ENCODE assay signal across 9 cellular contexts in genomic region chr10:110413903-110414562, GRCh38.
A peak's percentile ranks its signal among the peaks of the same experiment; 100 is the strongest.
DNase-seq lines count a peak whose midpoint lies in the region; ATAC-seq lines count a peak whose summit lies in the region.
"Had no signal": no experiment of that assay in that cellular context is flagged by ENCODE, and none has a peak within 500 bp of the region (broad histone marks: within the 10 kb centered on the region; RNA-seq: fewer than 3 reads in every experiment).

No MANE protein-coding gene starts in this region.

- no peaks in the 10 kb centered on the region for H3K27me3 ChIP-seq in skeletal muscle satellite cell (ENCODE audit: control insufficient read depth, insufficient read depth, low read length)

- H3K9ac ChIP-seq in skeletal muscle satellite cell (ENCODE audit: low read depth, low read length): peak overlapping the region; percentile 0

- peaks cover 2% of the 10 kb centered on the region for H3K9me3 ChIP-seq in skeletal muscle satellite cell (replicated peaks; ENCODE audit: low read length)

- H3K4me1 Mint-ChIP-seq in activated CD4-positive, alpha-beta T cell treated with anti-CD3 and anti-CD28 coated beads for 36 hours: peaks cover 71% of the 10 kb centered on the region
- H3K4me1 Mint-ChIP-seq in activated CD4-positive, alpha-beta memory T cell treated with anti-CD3 and anti-CD28 coated beads for 36 hours (ENCODE audit: low read depth): peaks cover 86% of the 10 kb centered on the region

- no peaks in the 10 kb centered on the region for H3K27me3 Mint-ChIP-seq in activated CD4-positive, alpha-beta T cell treated with anti-CD3 and anti-CD28 coated beads for 36 hours
- no peaks in the 10 kb centered on the region for H3K27me3 Mint-ChIP-seq in activated CD4-positive, alpha-beta memory T cell treated with anti-CD3 and anti-CD28 coated beads for 36 hours

- POLR2A ChIA-PET in activated CD4-positive, alpha-beta T cell treated with anti-CD3 and anti-CD28 coated beads for 36 hours (lab: Charles Lee): interaction anchor here (1.0 to 2.8 kb wide), 5 partner anchors 48 to 406 kb away, joined by 3 to 16 read pairs (median 4); partner anchors contain the start of gene ADD3
- POLR2A ChIA-PET in activated CD4-positive, alpha-beta memory T cell treated with anti-CD3 and anti-CD28 coated beads for 36 hours (lab: Charles Lee): interaction anchor here (0.6 to 6.2 kb wide), 12 partner anchors 12 to 120 kb away, joined by 3 to 56 read pairs (median 4); partner anchors contain the start of gene DUSP5

- DNase-seq in activated CD4-positive, alpha-beta T cell treated with anti-CD3 and anti-CD28 coated beads for 36 hours: no peak
- DNase-seq in activated CD4-positive, alpha-beta T cell treated with anti-CD3 and anti-CD28 coated beads, Interleukin-2, amount 50 U/mL, for 4 hours: no peak
- DNase-seq in activated CD4-positive, alpha-beta memory T cell treated with anti-CD3 and anti-CD28 coated beads for 36 hours: no peak
- DNase-seq in RKO (ENCODE audit: low spot score): no peak
- DNase-seq in SW 1271 (lab: John Stamatoyannopoulos, UW): no peak
- no peak for DNase-seq in NCI-H524 (lab: John Stamatoyannopoulos, UW)
- DNase-seq: NCI-H1930 had no signal

- H3K36me3 Mint-ChIP-seq in activated CD4-positive, alpha-beta T cell treated with anti-CD3 and anti-CD28 coated beads for 36 hours (ENCODE audit: low read depth): no peaks in the 10 kb centered on the region
- no peaks in the 10 kb centered on the region for H3K36me3 Mint-ChIP-seq in activated CD4-positive, alpha-beta memory T cell treated with anti-CD3 and anti-CD28 coated beads for 36 hours

- H3K4me1 ChIP-seq in skeletal muscle satellite cell (ENCODE audit: control insufficient read depth, insufficient read depth, low read length): peaks cover 62% of the 10 kb centered on the region

- H3K4me2 ChIP-seq in skeletal muscle satellite cell (ENCODE audit: low read length): no peak overlapping the region

- no peak overlapping the region for H3K4me3 ChIP-seq in skeletal muscle satellite cell (ENCODE audit: low read length)

- intact Hi-C loops in activated CD4-positive, alpha-beta T cell treated with anti-CD3 and anti-CD28 coated beads for 36 hours (cut with DNase I, micrococcal nuclease): loop anchor here (1.0 to 10.0 kb wide), 16 partner anchors 12 to 505 kb away; partner anchors contain the start of genes DUSP5 (in 2 of the 2), BBIP1 (in 1 of the 2), MXI1 (in 1 of the 2) and PDCD4 (in 1 of the 2)
- intact Hi-C loops in activated CD4-positive, alpha-beta memory T cell treated with anti-CD3 and anti-CD28 coated beads for 36 hours (cut with micrococcal nuclease): loop anchor here (1.0 to 10.0 kb wide), 11 partner anchors 12 to 451 kb away; partner anchors contain the start of gene DUSP5

- H3K27ac Mint-ChIP-seq in activated CD4-positive, alpha-beta T cell treated with anti-CD3 and anti-CD28 coated beads for 36 hours: peak overlapping the region; percentile 91
- peak overlapping the region; percentile 91 for H3K27ac Mint-ChIP-seq in activated CD4-positive, alpha-beta memory T cell treated with anti-CD3 and anti-CD28 coated beads for 36 hours

- CTCF ChIA-PET in activated CD4-positive, alpha-beta T cell treated with anti-CD3 and anti-CD28 coated beads for 36 hours (lab: Charles Lee): interaction anchor here (0.7 to 4.4 kb wide), 8 partner anchors 9 to 205 kb away, joined by 3 to 28 read pairs (median 4); no protein-coding TSS in a partner anchor
- CTCF ChIA-PET in activated CD4-positive, alpha-beta memory T cell treated with anti-CD3 and anti-CD28 coated beads for 36 hours (lab: Charles Lee): interaction anchor here (0.8 to 5.9 kb wide), 9 partner anchors 12 to 100 kb away, joined by 3 to 52 read pairs (median 4); no protein-coding TSS in a partner anchor

- no peaks in the 10 kb centered on the region for H3K36me3 ChIP-seq in skeletal muscle satellite cell (ENCODE audit: insufficient read depth, low read length)

- no peaks in the 10 kb centered on the region for H3K9me3 Mint-ChIP-seq in activated CD4-positive, alpha-beta T cell treated with anti-CD3 and anti-CD28 coated beads for 36 hours (ENCODE audit: low read depth)
- no peaks in the 10 kb centered on the region for H3K9me3 Mint-ChIP-seq in activated CD4-positive, alpha-beta memory T cell treated with anti-CD3 and anti-CD28 coated beads for 36 hours

- peak; percentile 28 for ATAC-seq in activated CD4-positive, alpha-beta T cell treated with anti-CD3 and anti-CD28 coated beads for 36 hours
- peak; percentile 9 for ATAC-seq in HG03045 (IDR thresholded peaks at IDR 0.05; ENCODE audit: unreplicated experiment)

- peak overlapping the region; percentile 17 for H3K4me3 Mint-ChIP-seq in activated CD4-positive, alpha-beta T cell treated with anti-CD3 and anti-CD28 coated beads for 36 hours
- H3K4me3 Mint-ChIP-seq in activated CD4-positive, alpha-beta memory T cell treated with anti-CD3 and anti-CD28 coated beads for 36 hours: peak overlapping the region; percentile 6
